18 cellular contexts compared by ENCODE assay signal in the genomic region with DNA sequence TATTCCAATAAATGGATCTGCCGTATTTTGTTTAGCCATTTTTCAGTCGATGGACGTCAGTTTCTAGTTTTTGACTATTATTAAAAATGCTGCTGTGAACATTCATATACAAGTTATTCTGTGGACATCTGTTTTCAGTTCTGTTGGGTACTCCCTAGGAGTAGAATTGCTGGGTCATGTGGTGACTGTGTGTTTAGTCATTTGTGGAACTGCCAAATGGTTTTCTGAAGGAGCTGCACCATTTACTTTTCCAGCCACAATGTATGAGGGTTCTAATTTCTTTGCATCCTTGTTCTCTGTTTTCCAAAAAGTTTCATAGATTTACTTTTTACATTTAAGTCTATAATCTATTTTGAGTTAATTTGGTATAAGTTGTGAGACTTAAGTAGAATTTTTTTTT. TPM values are rescaled to one million over a fixed set of nuclear protein-coding genes. Genes with fewer than 3 reads are reported as not detected.
DNase-seq lines count a peak whose midpoint lies in the region; ATAC-seq and TF ChIP-seq lines count a peak whose summit lies in the region.
"Had no signal": no experiment of that assay in that cellular context is flagged by ENCODE, and none has a peak within 500 bp of the region (broad histone marks: within the 10 kb centered on the region; RNA-seq: fewer than 3 reads in every experiment).

No MANE protein-coding gene starts in this region.

- peaks cover 4% of the 10 kb centered on the region for H3K9me3 Mint-ChIP-seq in type B pancreatic cell

- no peaks in the 10 kb centered on the region for H3K27me3 Mint-ChIP-seq in type B pancreatic cell

- no peaks in the 10 kb centered on the region for H3K9me3 ChIP-seq in GM23248 (ENCODE audit: low read depth)
- peaks cover 0 to 13% (median 4%) of the 10 kb centered on the region in 8 donors for H3K9me3 ChIP-seq in spleen
- H3K9me3 ChIP-seq: sigmoid colon had no signal

- H3K4me1 ChIP-seq in GM23248 (ENCODE audit: insufficient read depth) (peaks cover 14% of the 10 kb centered on the region), foreskin keratinocyte (no peaks in the 10 kb centered on the region), spleen (peaks cover 0 to 69% (median 6%) of the 10 kb centered on the region in 6 donors)
- H3K4me1 ChIP-seq: sigmoid colon, tibial nerve had no signal

- peak overlapping the region; percentile 24 for H3K4me2 ChIP-seq in GM23248 (ENCODE audit: unreplicated experiment)
- H3K4me2 ChIP-seq: KMS-11 had no signal

- ATAC-seq in foreskin keratinocyte, result peak; percentile 87

- H3K9ac ChIP-seq in GM23248, result peak overlapping the region; percentile 38; the same call in 1 of the 2 replicates
- H3K9ac ChIP-seq: KMS-11 had no signal

- H3K36me3 Mint-ChIP-seq in type B pancreatic cell, result peaks cover 20% of the 10 kb centered on the region

- peaks cover 16% of the 10 kb centered on the region for H3F3A ChIP-seq in GM23248 (ENCODE audit: insufficient read depth)

- H3K36me3 ChIP-seq in GM23248 (ENCODE audit: low read depth) (peaks cover 12% of the 10 kb centered on the region), spleen (peaks cover 0 to 82% (median 20%) of the 10 kb centered on the region in 6 donors)

- intact Hi-C loops in spleen (cut with DNase I; ENCODE audit: low total_unique reads), result no loop called here

- no peak overlapping the region for H3K27ac Mint-ChIP-seq in type B pancreatic cell

- no peaks in the 10 kb centered on the region for H3K9me2 ChIP-seq in GM23248 (ENCODE audit: insufficient read depth)

- peaks cover 83% of the 10 kb centered on the region for H3K79me2 ChIP-seq in GM23248 (ENCODE audit: insufficient read depth)

- H2AFZ ChIP-seq in GM23248, result peak overlapping the region; percentile 37; the same call in 1 of the 2 replicates

- no peak overlapping the region for H3K4me3 ChIP-seq in GM23248
- no peak overlapping the region for H3K4me3 ChIP-seq in spleen
- H3K4me3 ChIP-seq: sigmoid colon, tibial nerve had no signal

- in situ Hi-C loops in GM23248 (cut with MboI), result loop anchor here (10.0 kb wide), 1 partner anchor 63 kb away; no protein-coding TSS in a partner anchor

- DNase-seq in AG09319 (ENCODE audit: extremely low read depth, low read depth) (peak; percentile 11), GM23248 (peak; percentile 87), amniotic epithelial cell (ENCODE audit: low read depth) (peak; percentile 7), foreskin keratinocyte (peak in 1 of 2 donors; percentile 56), spleen (no peak), NCI-H82 (lab: John Stamatoyannopoulos, UW) (no peak), type B pancreatic cell (ENCODE audit: extremely low spot score, unreplicated experiment) (no peak), NCI-H2081 treated with DMSO at 0.1 percent for 48 hours (lab: John Stamatoyannopoulos, UW) (no peak)
- DNase-seq: activated naive CD4-positive, alpha-beta T cell; C1 segment of cervical spinal cord; DMS53; effector memory CD4-positive, alpha-beta T cell; NCI-H1436 treated with DMSO at 0.1 percent for 48 hours; NCI-H510A; sigmoid colon; stimulated activated CD4-positive, alpha-beta T cell treated with anti-CD3 and anti-CD28 coated beads, Interleukin-4, amount 100 ng/mL, for 24 hours had no signal

- TF ChIP-seq CTCF in AG09319 (IDR thresholded peaks at IDR 0.05; ENCODE audit: low read depth, low read length) (no peak), foreskin keratinocyte (conservative IDR thresholded peaks at IDR 0.05) (no peak), spleen (IDR thresholded peaks at IDR 0.05 in 8 of 11, conservative IDR thresholded peaks at IDR 0.05 in 3 of 11) (no peak), type B pancreatic cell (conservative IDR thresholded peaks at IDR 0.05) (no peak)

- no peaks in the 10 kb centered on the region for H3K27me3 ChIP-seq in GM23248 (replicated peaks; ENCODE audit: insufficient read depth)
- no peaks in the 10 kb centered on the region for H3K27me3 ChIP-seq in foreskin keratinocyte
- no peaks in the 10 kb centered on the region for H3K27me3 ChIP-seq in spleen (replicated peaks in 1 of 7)
- H3K27me3 ChIP-seq: sigmoid colon, tibial nerve had no signal

- no peaks in the 10 kb centered on the region for H4K20me1 ChIP-seq in GM23248 (ENCODE audit: insufficient read depth)

- H3K4me1 Mint-ChIP-seq in type B pancreatic cell (ENCODE audit: unreplicated experiment), result no peaks in the 10 kb centered on the region

- WGBS in GM23248 (ENCODE audit: low coverage in 1 of 2, low lambda C conversion rate in 2 of 2, missing lambda C conversion rate in 2 of 2), 2 experiments, result 12 to 16% methylated on average over 3 of the region's 3 CpGs
- 94 to 98% (median 94%) methylated on average over 3 of the region's 3 CpGs for WGBS in spleen, 5 donors

- H3K4me3 Mint-ChIP-seq in type B pancreatic cell, result no peak overlapping the region

- no peak for TF ChIP-seq POLR2A in spleen (IDR thresholded peaks at IDR 0.05)

- H3K27ac ChIP-seq in GM23248 (peak overlapping the region; percentile 88), foreskin keratinocyte (no peak overlapping the region), spleen (no peak overlapping the region)
- H3K27ac ChIP-seq: KMS-11, sigmoid colon, tibial nerve had no signal

RNA-seq across cellular contexts. Expression of gene CYLD, which starts 29.5 kb away (rescaled TPM):
- total RNA-seq in GM23248 (2014; rRNA removed; shearing (Covaris generic)), result 32.6 and 46.5 TPM in 2 replicates
- polyA plus RNA-seq in GM23248 (2016; fragmentation: Nextera tagmentation; extraction: Ambion mirVana), result 21.7 and 22.4 TPM in 2 replicates
- 30.0 and 30.6 TPM in 2 replicates for total RNA-seq in foreskin keratinocyte
- polyA plus RNA-seq in foreskin keratinocyte, result 8.6 and 9.0 TPM in 2 replicates
- total RNA-seq in spleen, result 100 to 1,000 TPM in 6 of 7 donors, 10 to 100 TPM in 1; 90.3 to 133 (median 108) TPM
- 10 to 100 TPM; 19.9 to 31.0 (median 30.7) TPM for polyA plus RNA-seq in spleen
- 21.8 and 24.9 TPM in 2 replicates for total RNA-seq in type B pancreatic cell (ENCODE audit: low replicate concordance)

Comparison
In these comparisons a context has a peak if more than half of its experiments do, and no peak if none do; other contexts are left out.
1. DNase-seq: peak in AG09319 (single experiment), GM23248 (single experiment) and amniotic epithelial cell (single experiment); none in spleen (single experiment), NCI-H82 (single experiment), type B pancreatic cell (single experiment) and NCI-H2081 treated with DMSO at 0.1 percent for 48 hours (single experiment).